11 cellular contexts compared by ENCODE assay signal in the genomic region with DNA sequence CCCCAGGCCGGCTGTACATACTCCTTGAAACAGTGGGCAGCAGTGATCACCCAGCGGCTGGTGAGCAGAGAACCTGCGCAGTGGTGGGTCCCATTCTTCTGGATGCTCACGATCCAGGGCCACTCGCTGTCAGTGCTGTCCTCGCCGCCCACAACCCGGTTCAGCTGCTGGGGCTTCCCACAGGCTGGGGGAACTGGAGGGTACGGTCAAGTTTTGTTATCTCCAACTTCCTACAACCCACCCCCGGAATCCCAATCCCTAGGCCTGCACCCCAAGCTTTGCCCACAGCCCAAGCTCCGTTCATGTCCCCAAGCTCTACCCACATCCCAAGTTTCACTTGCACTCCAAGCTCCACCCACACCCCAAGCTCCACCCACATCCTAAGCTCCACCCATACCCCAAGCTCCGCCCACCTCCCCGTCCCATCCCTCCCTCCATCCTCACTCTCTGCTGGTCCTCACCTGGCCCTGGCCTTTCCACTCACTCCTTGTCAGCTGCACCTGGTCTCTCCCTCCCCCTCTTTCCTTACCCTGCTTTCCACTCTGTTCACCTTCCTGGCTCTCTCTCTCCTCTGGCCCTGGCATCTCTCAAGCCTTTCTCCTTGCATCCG. TPM values are rescaled to one million over a fixed set of nuclear protein-coding genes. Genes with fewer than 3 reads are reported as not detected.
DNase-seq lines count a peak whose midpoint lies in the region; ATAC-seq and TF ChIP-seq lines count a peak whose summit lies in the region.
"Had no signal": no experiment of that assay in that cellular context is flagged by ENCODE, and none has a peak within 500 bp of the region (broad histone marks: within the 10 kb centered on the region; RNA-seq: fewer than 3 reads in every experiment).

No MANE protein-coding gene starts in this region.

- H3K27me3 Mint-ChIP-seq in T-helper 17 cell: peaks cover 8% of the 10 kb centered on the region

- H3K4me1 ChIP-seq in mucosa of descending colon (ENCODE audit: low read depth): peaks cover 5% of the 10 kb centered on the region
- no peaks in the 10 kb centered on the region for H3K4me1 ChIP-seq in uterus

- no peak overlapping the region for H3K27ac ChIP-seq in uterus
- H3K27ac ChIP-seq: left lung had no signal

- H3K4me3 ChIP-seq in mucosa of descending colon (no peak overlapping the region), uterus (no peak overlapping the region)

- no peak for TF ChIP-seq POLR2A in uterus (IDR thresholded peaks at IDR 0.05)

- peak overlapping the region; percentile 28 for H3K4me3 Mint-ChIP-seq in T-helper 17 cell

- H3K9me3 ChIP-seq in T-helper 17 cell (ENCODE audit: control insufficient read depth, low read length, poor library complexity, severe bottlenecking): no peaks in the 10 kb centered on the region
- H3K9me3 ChIP-seq in mucosa of descending colon: peaks cover 7% of the 10 kb centered on the region
- no peaks in the 10 kb centered on the region for H3K9me3 ChIP-seq in uterus

- H3K27me3 ChIP-seq in uterus: peaks cover 0 to 13% of the 10 kb centered on the region in 2 donors

- H3K36me3 ChIP-seq in mucosa of descending colon (ENCODE audit: low read depth): no peaks in the 10 kb centered on the region
- no peaks in the 10 kb centered on the region for H3K36me3 ChIP-seq in uterus

- intact Hi-C loops in mucosa of descending colon (cut with DNase I, micrococcal nuclease): no loop called here
- intact Hi-C loops in uterus (cut with DNase I; ENCODE audit: low total_unique reads): no loop called here

- peak; percentile 15 to 16 for DNase-seq in NCI-H187 (lab: John Stamatoyannopoulos, UW)
- no peak for DNase-seq in NCI-H187 treated with DMSO at 0.1 percent for 48 hours (lab: John Stamatoyannopoulos, UW)
- peak; percentile 36 for DNase-seq in ELF-1 (ENCODE audit: low read depth, low spot score)
- DNase-seq in T-helper 17 cell: no peak
- peak in 1 of 3 donors; percentile 62 for DNase-seq in mucosa of descending colon
- DNase-seq in amniotic stem cell (lab: John Stamatoyannopoulos, UW): no peak
- no peak for DNase-seq in uterus
- DNase-seq: aorta, left lung, NCI-H446 treated with DMSO at 0.1 percent for 48 hours had no signal

- H3K4me1 Mint-ChIP-seq in T-helper 17 cell: peaks cover 4% of the 10 kb centered on the region

- H3K27ac Mint-ChIP-seq in T-helper 17 cell: no peak overlapping the region

- ATAC-seq in T-helper 17 cell: peak; percentile 50
- peak; percentile 49 for ATAC-seq in mucosa of descending colon
- ATAC-seq in GM19452 (IDR thresholded peaks at IDR 0.05; ENCODE audit: unreplicated experiment): no peak
- ATAC-seq: left lung had no signal

- H3K36me3 Mint-ChIP-seq in T-helper 17 cell (ENCODE audit: low read depth): peaks cover 2% of the 10 kb centered on the region

- TF ChIP-seq CTCF in mucosa of descending colon (IDR thresholded peaks at IDR 0.05): no peak
- no peak for TF ChIP-seq CTCF in uterus (IDR thresholded peaks at IDR 0.05)

RNA-seq across cellular contexts. Expression of gene PRSS22, which starts 1.8 kb away (rescaled TPM):
- total RNA-seq in T-helper 17 cell (under 1 TPM; 0.37 to 0.92 TPM), mucosa of descending colon (10 to 100 TPM in 1 of 3 donors, 1 to 10 TPM in 2; 1.6 to 29.0 (median 1.9) TPM), uterus (1 to 10 TPM in 1 of 4 donors, under 1 TPM in 1, not detected in 2; 0.46 to 2.4 TPM)
- total RNA-seq: aorta had no signal

RNA-seq across cellular contexts. Expression of gene ZG16B, which starts 26.1 kb away (rescaled TPM):
- total RNA-seq in T-helper 17 cell: not detected
- total RNA-seq in mucosa of descending colon: 10 to 100 TPM in 2 of 3 donors, 1 to 10 TPM in 1; 6.8 to 40.7 (median 24.3) TPM
- total RNA-seq in uterus: 10 to 100 TPM in 1 of 4 donors, 1 to 10 TPM in 1, not detected in 2; 1.3 to 15.9 TPM

RNA-seq across cellular contexts. Expression of gene FLYWCH2, which starts 26.8 kb away (rescaled TPM):
- 10 to 100 TPM; 11.6 to 15.1 TPM for total RNA-seq in T-helper 17 cell
- total RNA-seq in mucosa of descending colon: 10 to 100 TPM; 23.3 to 26.9 (median 25.3) TPM
- total RNA-seq in uterus: 100 to 1,000 TPM in 1 of 4 donors, 10 to 100 TPM in 3; 27.9 to 223 (median 40.9) TPM

RNA-seq across cellular contexts. Expression of gene PRSS21, which starts 39.1 kb away (rescaled TPM):
- 1 to 10 TPM in 1 of 2 donors, not detected in 1; 1.6 TPM for total RNA-seq in T-helper 17 cell
- total RNA-seq in mucosa of descending colon: 1 to 10 TPM in 1 of 3 donors, under 1 TPM in 2; 0.51 to 4.1 (median 0.58) TPM
- not detected for total RNA-seq in uterus
- total RNA-seq: aorta had no signal

RNA-seq across cellular contexts. Expression of gene FLYWCH1, which starts 55.6 kb away (rescaled TPM):
- total RNA-seq in T-helper 17 cell (10 to 100 TPM; 41.4 to 97.1 TPM), mucosa of descending colon (10 to 100 TPM; 26.6 to 46.0 (median 34.3) TPM), uterus (10 to 100 TPM; 11.5 to 62.3 (median 27.2) TPM)

Comparison
In these comparisons a context has a peak if more than half of its experiments do, and no peak if none do; other contexts are left out.
1. DNase-seq: peak in NCI-H187 (2 of 2) and ELF-1 (single experiment); none in NCI-H187 treated with DMSO at 0.1 percent for 48 hours (single experiment), T-helper 17 cell (0 of 3), amniotic stem cell (single experiment) and uterus (0 of 2).